ENCODE assay signal across 27 cellular contexts in genomic region chr3:196281962-196282361, GRCh38. TPM values are rescaled to one million over a fixed set of nuclear protein-coding genes. Genes with fewer than 3 reads are reported as not detected.
DNase-seq lines count a peak whose midpoint lies in the region; ATAC-seq and TF ChIP-seq lines count a peak whose summit lies in the region.
"Had no signal": no experiment of that assay in that cellular context is flagged by ENCODE, and none has a peak within 500 bp of the region (broad histone marks: within the 10 kb centered on the region; RNA-seq: fewer than 3 reads in every experiment).

No MANE protein-coding gene starts in this region.

- H3K4me3 Mint-ChIP-seq in activated CD8-positive, alpha-beta T cell treated with anti-CD3 and anti-CD28 coated beads, Interleukin-2, amount 10 ng/mL, durations not matched to agents 7 days and 5 days: no peak overlapping the region
- H3K4me3 Mint-ChIP-seq: naive B cell had no signal

- DNase-seq in heart left ventricle: no peak
- no peak for DNase-seq in Right ventricle myocardium inferior (ENCODE audit: missing footprints)
- no peak for DNase-seq in activated CD8-positive, alpha-beta T cell treated with anti-CD3 and anti-CD28 coated beads, Interleukin-2, amount 10 ng/mL, durations not matched to agents 7 days and 5 days
- DNase-seq in medulla oblongata (ENCODE audit: extremely low spot score): peak; percentile 28
- DNase-seq in vagina (ENCODE audit: extremely low spot score in 2 of 2): no peak
- DNase-seq in CD1c-positive myeloid dendritic cell (ENCODE audit: extremely low spot score): no peak
- DNase-seq in testis: no peak
- no peak for DNase-seq in NCI-H2029 treated with DMSO at 0.1 percent for 48 hours (lab: John Stamatoyannopoulos, UW)
- DNase-seq: activated CD4-positive, CD25-positive, alpha-beta regulatory T cell treated with anti-CD3 and anti-CD28 coated beads, Interleukin-2, amount 50 U/mL, for 72 hours; activated CD8-positive, alpha-beta memory T cell treated with anti-CD3 and anti-CD28 coated beads, Interleukin-2, amount 50 U/mL, for 4 hours; activated gamma-delta T cell treated with Interleukin-2 at 50 U/mL for 16 hours; anterior cingulate cortex; cerebellar nuclear complex; DND-41; effector CD8-positive, alpha-beta T cell; glutamatergic neuron; lower lobe of right lung; naive B cell; NCI-H1417; NCI-H526; posterior cingulate gyrus; SIG-M5; spleen; T-helper 9 cell had no signal

- peaks cover 37% of the 10 kb centered on the region for H3K36me3 Mint-ChIP-seq in activated CD8-positive, alpha-beta T cell treated with anti-CD3 and anti-CD28 coated beads, Interleukin-2, amount 10 ng/mL, durations not matched to agents 7 days and 5 days (ENCODE audit: low read depth)
- H3K36me3 Mint-ChIP-seq: naive B cell had no signal

- POLR2A ChIA-PET in activated CD8-positive, alpha-beta T cell treated with anti-CD3 and anti-CD28 coated beads, Interleukin-2, amount 10 ng/mL, durations not matched to agents 7 days and 5 days (lab: Charles Lee): interaction anchor here (1.2 to 2.1 kb wide), 4 partner anchors 9 to 286 kb away, joined by 3 to 6 read pairs (median 5); partner anchors contain the start of genes DYNLT2B, FBXO45, UBXN7 and WDR53

- H3K27me3 Mint-ChIP-seq in activated CD8-positive, alpha-beta T cell treated with anti-CD3 and anti-CD28 coated beads, Interleukin-2, amount 10 ng/mL, durations not matched to agents 7 days and 5 days (ENCODE audit: low read depth): no peaks in the 10 kb centered on the region
- H3K27me3 Mint-ChIP-seq: naive B cell had no signal

- H3K9me3 Mint-ChIP-seq in activated CD8-positive, alpha-beta T cell treated with anti-CD3 and anti-CD28 coated beads, Interleukin-2, amount 10 ng/mL, durations not matched to agents 7 days and 5 days (ENCODE audit: insufficient read depth): no peaks in the 10 kb centered on the region
- H3K9me3 Mint-ChIP-seq: naive B cell had no signal

- ATAC-seq in heart left ventricle (no peak), Right ventricle myocardium inferior (no peak)
- ATAC-seq in activated CD8-positive, alpha-beta T cell treated with anti-CD3 and anti-CD28 coated beads, Interleukin-2, amount 10 ng/mL, durations not matched to agents 7 days and 5 days: no peak
- ATAC-seq: HCT116, lower lobe of right lung had no signal

- H3K27ac ChIP-seq in heart left ventricle (peak overlapping the region in 11 of 12 donors; percentile 8 to 85 (median 75)), vagina (peak overlapping the region; percentile 17), testis (no peak overlapping the region)
- H3K27ac ChIP-seq: lower lobe of right lung had no signal

- intact Hi-C loops in heart left ventricle (cut with DNase I): no loop called here
- intact Hi-C loops in Right ventricle myocardium inferior (cut with DNase I): no loop called here
- intact Hi-C loops in vagina (cut with DNase I): no loop called here
- intact Hi-C loops in testis (cut with DNase I; ENCODE audit: low total_unique reads): no loop called here

- H3K4me3 ChIP-seq in heart left ventricle (no peak overlapping the region), vagina (no peak overlapping the region), testis (no peak overlapping the region)
- H3K4me3 ChIP-seq: lower lobe of right lung, spleen had no signal

- no peak for TF ChIP-seq CTCF in heart left ventricle (IDR thresholded peaks at IDR 0.05)
- no peak for TF ChIP-seq CTCF in vagina (IDR thresholded peaks at IDR 0.05)
- no peak for TF ChIP-seq CTCF in testis (IDR thresholded peaks at IDR 0.05)

- CTCF ChIA-PET in activated CD8-positive, alpha-beta T cell treated with anti-CD3 and anti-CD28 coated beads, Interleukin-2, amount 10 ng/mL, durations not matched to agents 7 days and 5 days (lab: Charles Lee): interaction anchor here (0.8 to 2.5 kb wide), 5 partner anchors 20 to 102 kb away, joined by 3 to 10 read pairs (median 3); no protein-coding TSS in a partner anchor

- H3K36me3 ChIP-seq in heart left ventricle (peaks cover 0 to 6% (median 0%) of the 10 kb centered on the region in 9 donors), vagina (no peaks in the 10 kb centered on the region), testis (ENCODE audit: low read depth, missing control alignments) (no peaks in the 10 kb centered on the region)

- TF ChIP-seq POLR2A in heart left ventricle (IDR thresholded peaks at IDR 0.05): no peak
- TF ChIP-seq POLR2A in vagina (IDR thresholded peaks at IDR 0.05): no peak
- no peak for TF ChIP-seq POLR2A in testis (IDR thresholded peaks at IDR 0.05)

- H3K27me3 ChIP-seq in heart left ventricle: no peaks in the 10 kb centered on the region
- no peaks in the 10 kb centered on the region for H3K27me3 ChIP-seq in vagina
- H3K27me3 ChIP-seq in testis: no peaks in the 10 kb centered on the region
- H3K27me3 ChIP-seq: spleen had no signal

- H3K9me3 ChIP-seq in heart left ventricle (no peaks in the 10 kb centered on the region), vagina (no peaks in the 10 kb centered on the region), testis (no peaks in the 10 kb centered on the region)
- H3K9me3 ChIP-seq: lower lobe of right lung, spleen had no signal

- H3K4me1 Mint-ChIP-seq in activated CD8-positive, alpha-beta T cell treated with anti-CD3 and anti-CD28 coated beads, Interleukin-2, amount 10 ng/mL, durations not matched to agents 7 days and 5 days (ENCODE audit: low read depth): peaks cover 71% of the 10 kb centered on the region

- WGBS in heart left ventricle, 4 donors: 62 to 70% (median 67%) methylated on average over 4 of the region's 4 CpGs
- WGBS in testis, 2 donors: 88 to 89% methylated on average over 4 of the region's 4 CpGs

- H3K4me1 ChIP-seq in heart left ventricle (peaks cover 0 to 88% (median 68%) of the 10 kb centered on the region in 12 donors), vagina (peaks cover 79% of the 10 kb centered on the region), testis (peaks cover 46% of the 10 kb centered on the region)

- peak overlapping the region; percentile 2 for H3K27ac Mint-ChIP-seq in activated CD8-positive, alpha-beta T cell treated with anti-CD3 and anti-CD28 coated beads, Interleukin-2, amount 10 ng/mL, durations not matched to agents 7 days and 5 days

RNA-seq across cellular contexts. Expression of gene PCYT1A, which starts 5.6 kb away (rescaled TPM):
- total RNA-seq in heart left ventricle (100 to 1,000 TPM in 7 of 9 donors, 10 to 100 TPM in 2; 90.4 to 149 (median 105) TPM), Right ventricle myocardium inferior (103 TPM), vagina (55.7 TPM), testis (10 to 100 TPM; 51.3 to 69.3 TPM)
- polyA plus RNA-seq in heart left ventricle (10 to 100 TPM; 29.4 to 58.0 TPM), testis (ENCODE audit: insufficient read depth, low read depth, low replicate concordance) (66.0 TPM)
- 10 to 100 TPM; 53.2 to 57.3 TPM for total RNA-seq in activated CD8-positive, alpha-beta T cell treated with anti-CD3 and anti-CD28 coated beads, Interleukin-2, amount 10 ng/mL, durations not matched to agents 7 days and 5 days

RNA-seq across cellular contexts. Expression of gene DYNLT2B, which starts 36.1 kb away (rescaled TPM):
- total RNA-seq in heart left ventricle: 1 to 10 TPM; 1.9 to 4.6 (median 3.6) TPM
- polyA plus RNA-seq in heart left ventricle: 1 to 10 TPM; 4.3 to 8.8 TPM
- total RNA-seq in Right ventricle myocardium inferior: 2.9 TPM
- 10 to 100 TPM; 12.0 to 21.1 TPM for total RNA-seq in activated CD8-positive, alpha-beta T cell treated with anti-CD3 and anti-CD28 coated beads, Interleukin-2, amount 10 ng/mL, durations not matched to agents 7 days and 5 days
- 2.9 TPM for total RNA-seq in vagina
- 10 to 100 TPM; 19.4 to 29.1 TPM for total RNA-seq in testis
- 59.7 TPM for polyA plus RNA-seq in testis (ENCODE audit: insufficient read depth, low read depth, low replicate concordance)

RNA-seq across cellular contexts. Expression of gene TM4SF19, which starts 56.2 kb away (rescaled TPM):
- total RNA-seq in heart left ventricle: 10 to 100 TPM in 1 of 9 donors, 1 to 10 TPM in 1, under 1 TPM in 3, not detected in 4; 0.38 to 23.5 (median 0.85) TPM
- not detected for polyA plus RNA-seq in heart left ventricle
- not detected for total RNA-seq in Right ventricle myocardium inferior
- not detected for total RNA-seq in activated CD8-positive, alpha-beta T cell treated with anti-CD3 and anti-CD28 coated beads, Interleukin-2, amount 10 ng/mL, durations not matched to agents 7 days and 5 days
- total RNA-seq in vagina: not detected
- total RNA-seq in testis: 1 to 10 TPM; 4.8 to 6.8 TPM
- 8.4 TPM for polyA plus RNA-seq in testis (ENCODE audit: insufficient read depth, low read depth, low replicate concordance)
- total RNA-seq: temporal lobe had no signal
- polyA plus RNA-seq: AG04450 had no signal

Comparison
In these comparisons a context has a peak if more than half of its experiments do, and no peak if none do; other contexts are left out.
1. H3K27ac ChIP-seq: peak in heart left ventricle (11 of 12) and vagina (single experiment); none in testis (0 of 2).